In genomic region chr3:114350690-114351089, GRCh38 we compare ENCODE assay signal across 9 cellular contexts. TPM values are rescaled to one million over a fixed set of nuclear protein-coding genes. Genes with fewer than 3 reads are reported as not detected.
"Had no signal": no experiment of that assay in that cellular context is flagged by ENCODE, and none has a peak within 500 bp of the region (broad histone marks: within the 10 kb centered on the region; RNA-seq: fewer than 3 reads in every experiment).

No MANE protein-coding gene starts in this region.

- H3K27ac ChIP-seq: GM23248, HL-60 had no signal

- H3K4me3 Mint-ChIP-seq: H9, IgD-negative memory B cell had no signal

- H3K27me3 Mint-ChIP-seq: IgD-negative memory B cell had no signal

- FAIRE-seq: H54, HepG2 had no signal

- H3K27ac Mint-ChIP-seq: IgD-negative memory B cell had no signal

- ATAC-seq: HepG2 had no signal

- DNase-seq: GM23248, GOT3, H9, HCEC 1CT had no signal

- H3K9me3 Mint-ChIP-seq: H9, IgD-negative memory B cell had no signal

- H3K4me3 ChIP-seq: GM23248 had no signal

- H3K9ac ChIP-seq: GM23248 had no signal

- H2AFZ ChIP-seq: GM23248 had no signal

RNA-seq across cellular contexts. Expression of gene TIGIT, which starts 56.9 kb away (rescaled TPM):
- total RNA-seq: GM23248, H9, HepG2, HT1080 had no signal
- polyA plus RNA-seq: GM23248, HepG2 had no signal
